1 cellular context compared by ENCODE assay signal in genomic region chr7:129611246-129612111, GRCh38.
TF ChIP-seq lines count a peak whose summit lies in the region.

TSS of gene NRF1 (plus strand) at chr7:129611720. CDS start at chr7:129657352, 45,632 bp downstream.

TF ChIP-seq in H1, 55 proteins besides CTCF, POLR2A, EP300 and RAD21 (continued from another document):
- no peak for TF ChIP-seq USF2 (IDR thresholded peaks at IDR 0.05; ENCODE audit: low read length)
- no peak for TF ChIP-seq GABPA (IDR thresholded peaks at IDR 0.05; ENCODE audit: borderline replicate concordance, insufficient read depth, low read length)
- TF ChIP-seq EGR1 (IDR thresholded peaks at IDR 0.05; ENCODE audit: borderline replicate concordance, low read depth, low read length) = no peak
- TF ChIP-seq, protein P1, sequence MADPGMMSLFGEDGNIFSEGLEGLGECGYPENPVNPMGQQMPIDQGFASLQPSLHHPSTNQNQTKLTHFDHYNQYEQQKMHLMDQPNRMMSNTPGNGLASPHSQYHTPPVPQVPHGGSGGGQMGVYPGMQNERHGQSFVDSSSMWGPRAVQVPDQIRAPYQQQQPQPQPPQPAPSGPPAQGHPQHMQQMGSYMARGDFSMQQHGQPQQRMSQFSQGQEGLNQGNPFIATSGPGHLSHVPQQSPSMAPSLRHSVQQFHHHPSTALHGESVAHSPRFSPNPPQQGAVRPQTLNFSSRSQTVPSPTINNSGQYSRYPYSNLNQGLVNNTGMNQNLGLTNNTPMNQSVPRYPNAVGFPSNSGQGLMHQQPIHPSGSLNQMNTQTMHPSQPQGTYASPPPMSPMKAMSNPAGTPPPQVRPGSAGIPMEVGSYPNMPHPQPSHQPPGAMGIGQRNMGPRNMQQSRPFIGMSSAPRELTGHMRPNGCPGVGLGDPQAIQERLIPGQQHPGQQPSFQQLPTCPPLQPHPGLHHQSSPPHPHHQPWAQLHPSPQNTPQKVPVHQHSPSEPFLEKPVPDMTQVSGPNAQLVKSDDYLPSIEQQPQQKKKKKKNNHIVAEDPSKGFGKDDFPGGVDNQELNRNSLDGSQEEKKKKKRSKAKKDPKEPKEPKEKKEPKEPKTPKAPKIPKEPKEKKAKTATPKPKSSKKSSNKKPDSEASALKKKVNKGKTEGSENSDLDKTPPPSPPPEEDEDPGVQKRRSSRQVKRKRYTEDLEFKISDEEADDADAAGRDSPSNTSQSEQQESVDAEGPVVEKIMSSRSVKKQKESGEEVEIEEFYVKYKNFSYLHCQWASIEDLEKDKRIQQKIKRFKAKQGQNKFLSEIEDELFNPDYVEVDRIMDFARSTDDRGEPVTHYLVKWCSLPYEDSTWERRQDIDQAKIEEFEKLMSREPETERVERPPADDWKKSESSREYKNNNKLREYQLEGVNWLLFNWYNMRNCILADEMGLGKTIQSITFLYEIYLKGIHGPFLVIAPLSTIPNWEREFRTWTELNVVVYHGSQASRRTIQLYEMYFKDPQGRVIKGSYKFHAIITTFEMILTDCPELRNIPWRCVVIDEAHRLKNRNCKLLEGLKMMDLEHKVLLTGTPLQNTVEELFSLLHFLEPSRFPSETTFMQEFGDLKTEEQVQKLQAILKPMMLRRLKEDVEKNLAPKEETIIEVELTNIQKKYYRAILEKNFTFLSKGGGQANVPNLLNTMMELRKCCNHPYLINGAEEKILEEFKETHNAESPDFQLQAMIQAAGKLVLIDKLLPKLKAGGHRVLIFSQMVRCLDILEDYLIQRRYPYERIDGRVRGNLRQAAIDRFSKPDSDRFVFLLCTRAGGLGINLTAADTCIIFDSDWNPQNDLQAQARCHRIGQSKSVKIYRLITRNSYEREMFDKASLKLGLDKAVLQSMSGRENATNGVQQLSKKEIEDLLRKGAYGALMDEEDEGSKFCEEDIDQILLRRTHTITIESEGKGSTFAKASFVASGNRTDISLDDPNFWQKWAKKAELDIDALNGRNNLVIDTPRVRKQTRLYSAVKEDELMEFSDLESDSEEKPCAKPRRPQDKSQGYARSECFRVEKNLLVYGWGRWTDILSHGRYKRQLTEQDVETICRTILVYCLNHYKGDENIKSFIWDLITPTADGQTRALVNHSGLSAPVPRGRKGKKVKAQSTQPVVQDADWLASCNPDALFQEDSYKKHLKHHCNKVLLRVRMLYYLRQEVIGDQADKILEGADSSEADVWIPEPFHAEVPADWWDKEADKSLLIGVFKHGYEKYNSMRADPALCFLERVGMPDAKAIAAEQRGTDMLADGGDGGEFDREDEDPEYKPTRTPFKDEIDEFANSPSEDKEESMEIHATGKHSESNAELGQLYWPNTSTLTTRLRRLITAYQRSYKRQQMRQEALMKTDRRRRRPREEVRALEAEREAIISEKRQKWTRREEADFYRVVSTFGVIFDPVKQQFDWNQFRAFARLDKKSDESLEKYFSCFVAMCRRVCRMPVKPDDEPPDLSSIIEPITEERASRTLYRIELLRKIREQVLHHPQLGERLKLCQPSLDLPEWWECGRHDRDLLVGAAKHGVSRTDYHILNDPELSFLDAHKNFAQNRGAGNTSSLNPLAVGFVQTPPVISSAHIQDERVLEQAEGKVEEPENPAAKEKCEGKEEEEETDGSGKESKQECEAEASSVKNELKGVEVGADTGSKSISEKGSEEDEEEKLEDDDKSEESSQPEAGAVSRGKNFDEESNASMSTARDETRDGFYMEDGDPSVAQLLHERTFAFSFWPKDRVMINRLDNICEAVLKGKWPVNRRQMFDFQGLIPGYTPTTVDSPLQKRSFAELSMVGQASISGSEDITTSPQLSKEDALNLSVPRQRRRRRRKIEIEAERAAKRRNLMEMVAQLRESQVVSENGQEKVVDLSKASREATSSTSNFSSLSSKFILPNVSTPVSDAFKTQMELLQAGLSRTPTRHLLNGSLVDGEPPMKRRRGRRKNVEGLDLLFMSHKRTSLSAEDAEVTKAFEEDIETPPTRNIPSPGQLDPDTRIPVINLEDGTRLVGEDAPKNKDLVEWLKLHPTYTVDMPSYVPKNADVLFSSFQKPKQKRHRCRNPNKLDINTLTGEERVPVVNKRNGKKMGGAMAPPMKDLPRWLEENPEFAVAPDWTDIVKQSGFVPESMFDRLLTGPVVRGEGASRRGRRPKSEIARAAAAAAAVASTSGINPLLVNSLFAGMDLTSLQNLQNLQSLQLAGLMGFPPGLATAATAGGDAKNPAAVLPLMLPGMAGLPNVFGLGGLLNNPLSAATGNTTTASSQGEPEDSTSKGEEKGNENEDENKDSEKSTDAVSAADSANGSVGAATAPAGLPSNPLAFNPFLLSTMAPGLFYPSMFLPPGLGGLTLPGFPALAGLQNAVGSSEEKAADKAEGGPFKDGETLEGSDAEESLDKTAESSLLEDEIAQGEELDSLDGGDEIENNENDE (IDR thresholded peaks at IDR 0.05; ENCODE audit: insufficient replicate concordance, low read length) = no peak
- no peak for TF ChIP-seq SP2 (IDR thresholded peaks at IDR 0.05; ENCODE audit: low read length)
- peak; percentile 94 for TF ChIP-seq MAX (IDR thresholded peaks at IDR 0.05)
- peak; percentile 90 for TF ChIP-seq TAF1 (IDR thresholded peaks at IDR 0.05; ENCODE audit: low read depth, low read length)
- no peak for TF ChIP-seq SP4 (IDR thresholded peaks at IDR 0.05; ENCODE audit: low read length)
- TF ChIP-seq JUND (IDR thresholded peaks at IDR 0.05; ENCODE audit: low read length) = 0 out of 2 replicates have a peak, but pooled peaks have one; percentile 36
- TF ChIP-seq PHF8 (conservative IDR thresholded peaks at IDR 0.05; ENCODE audit: low read depth, low read length) = peak; percentile 92
- TF ChIP-seq SIRT6 (IDR thresholded peaks at IDR 0.05; ENCODE audit: low read length) = no peak
- no peak for TF ChIP-seq POU5F1 (IDR thresholded peaks at IDR 0.05; ENCODE audit: low read depth, low read length)
- peak; percentile 92 for TF ChIP-seq POLR2AphosphoS5 (IDR thresholded peaks at IDR 0.05; ENCODE audit: low read depth, low read length)
- TF ChIP-seq YY1 (IDR thresholded peaks at IDR 0.05; ENCODE audit: low read depth, low read length) = peak; percentile 95
- TF ChIP-seq RBBP5 (IDR thresholded peaks at IDR 0.05; ENCODE audit: borderline replicate concordance, low read depth, low read length) = peak; percentile 76; the same call in 1 of the 2 replicates
- TF ChIP-seq SIX5 (IDR thresholded peaks at IDR 0.05; ENCODE audit: low read depth, low read length) = no peak
- no peak for TF ChIP-seq BCL11A (IDR thresholded peaks at IDR 0.05; ENCODE audit: low read depth in 2 of 2, low read length in 2 of 2)
- peak; percentile 85 for TF ChIP-seq ASH2L (IDR thresholded peaks at IDR 0.05; ENCODE audit: low read length)
- no peak for TF ChIP-seq RXRA (IDR thresholded peaks at IDR 0.05; ENCODE audit: insufficient read depth, low read depth, low read length)
- TF ChIP-seq BACH1 (IDR thresholded peaks at IDR 0.05; ENCODE audit: low read length) = 0 out of 2 replicates have a peak, but pooled peaks have one; percentile 22
- TF ChIP-seq CHD2 (IDR thresholded peaks at IDR 0.05; ENCODE audit: low read length) = peak; percentile 61
- no peak for TF ChIP-seq SRF (IDR thresholded peaks at IDR 0.05; ENCODE audit: low read depth, low read length)
- TF ChIP-seq GTF2F1 (IDR thresholded peaks at IDR 0.05; ENCODE audit: borderline replicate concordance, low read depth, low read length) = peak; percentile 8; the same call in 1 of the 2 replicates
- TF ChIP-seq CREB1 (IDR thresholded peaks at IDR 0.05) = peak; percentile 67
- peak; percentile 60 for TF ChIP-seq KDM4A (IDR thresholded peaks at IDR 0.05; ENCODE audit: low read depth, low read length, severe bottlenecking)
- TF ChIP-seq JUN (IDR thresholded peaks at IDR 0.05; ENCODE audit: low read depth, low read length) = no peak
- TF ChIP-seq CHD1 (IDR thresholded peaks at IDR 0.05; ENCODE audit: low read depth, low read length) = no peak; the same call in 1 of the 2 replicates
- TF ChIP-seq TBP (IDR thresholded peaks at IDR 0.05; ENCODE audit: low read depth, low read length) = peak; percentile 76
- TF ChIP-seq KDM5A (IDR thresholded peaks at IDR 0.05; ENCODE audit: low read length) = no peak
- no peak for TF ChIP-seq SUZ12 (IDR thresholded peaks at IDR 0.05; ENCODE audit: low read length)
